Comparison of ENCODE assay signal across 8 cellular contexts in genomic region chr1:25904942-25905679, GRCh38. TPM values are rescaled to one million over a fixed set of nuclear protein-coding genes. Genes with fewer than 3 reads are reported as not detected.
A peak's percentile ranks its signal among the peaks of the same experiment; 100 is the strongest.
DNase-seq lines count a peak whose midpoint lies in the region; ATAC-seq and TF ChIP-seq lines count a peak whose summit lies in the region.

No MANE protein-coding gene starts in this region.

- H3K27me3 ChIP-seq in Karpas-422 (ENCODE audit: low read length), result no peaks in the 10 kb centered on the region
- H3K27me3 ChIP-seq in Panc1 (ENCODE audit: control insufficient read depth, insufficient read depth, low read length), result no peaks in the 10 kb centered on the region
- H3K27me3 ChIP-seq in esophagus squamous epithelium, result no peaks in the 10 kb centered on the region

- TF ChIP-seq POLR2A in esophagus squamous epithelium (IDR thresholded peaks at IDR 0.05), result no peak

- WGBS in esophagus squamous epithelium, 2 donors, result 1% methylated on average over 15 to 18 of the region's 34 CpGs

- H3K27me3 Mint-ChIP-seq in activated T-cell treated with anti-CD3 and anti-CD28 coated beads, Interleukin-2, amount 50 U/mL, for 72 hours (ENCODE audit: low read depth), result peaks cover 11% of the 10 kb centered on the region

- H3K4me3 ChIP-seq in Karpas-422 (ENCODE audit: low read length) (peak overlapping the region; percentile 86), Panc1 (ENCODE audit: low read depth in 2 of 2, low read length in 2 of 2) (peak overlapping the region; percentile 60 to 73), esophagus squamous epithelium (peak overlapping the region; percentile 56 to 84 (median 72))

- peaks cover 27% of the 10 kb centered on the region for H3K4me1 Mint-ChIP-seq in activated T-cell treated with anti-CD3 and anti-CD28 coated beads, Interleukin-2, amount 50 U/mL, for 72 hours (ENCODE audit: low read depth)

- H3K9me3 ChIP-seq in Karpas-422 (ENCODE audit: low read length) (no peaks in the 10 kb centered on the region), Panc1 (ENCODE audit: control insufficient read depth, insufficient read depth, low read depth, low read length) (no peaks in the 10 kb centered on the region), esophagus squamous epithelium (no peaks in the 10 kb centered on the region)

- H3K4me3 Mint-ChIP-seq in activated T-cell treated with anti-CD3 and anti-CD28 coated beads, Interleukin-2, amount 50 U/mL, for 72 hours, result peak overlapping the region; percentile 84 to 100

- POLR2A ChIA-PET in Panc1 (lab: Charles Lee), result interaction anchor here (0.8 kb wide), 1 partner anchor 268 kb away, joined by 5 read pairs; no protein-coding TSS in a partner anchor

- CTCF ChIA-PET in Panc1 (lab: Charles Lee), result interaction anchor here (0.6 to 1.1 kb wide), 3 partner anchors 10 to 93 kb away, joined by 3 to 4 read pairs (median 3); partner anchors contain the start of gene PAFAH2

- peak overlapping the region; percentile 98 for H3K27ac Mint-ChIP-seq in activated T-cell treated with anti-CD3 and anti-CD28 coated beads, Interleukin-2, amount 50 U/mL, for 72 hours

- no peaks in the 10 kb centered on the region for H3K9me2 ChIP-seq in Karpas-422 (replicated peaks; ENCODE audit: insufficient read depth, low read length)

- H4K20me1 ChIP-seq in Karpas-422 (ENCODE audit: insufficient read depth, low read depth, low read length), result no peaks in the 10 kb centered on the region

- TSS peak; percentile 70 for BruUV-seq in Panc1 (replicated peaks; lab: Mats Ljungman, UMichigan)

- peaks cover 42% of the 10 kb centered on the region for H3K79me2 ChIP-seq in Karpas-422 (ENCODE audit: low read length)

- no peak for TF ChIP-seq CTCF in Panc1 (IDR thresholded peaks at IDR 0.05)
- TF ChIP-seq CTCF in esophagus squamous epithelium (IDR thresholded peaks at IDR 0.05), result no peak

- intact Hi-C loops in Panc1 (cut with micrococcal nuclease; ENCODE audit: unreplicated experiment), result no loop called here
- intact Hi-C loops in esophagus squamous epithelium (cut with DNase I), result no loop called here

- H3K9me3 Mint-ChIP-seq in activated T-cell treated with anti-CD3 and anti-CD28 coated beads, Interleukin-2, amount 50 U/mL, for 72 hours, result no peaks in the 10 kb centered on the region

- no peak overlapping the region for H2AFZ ChIP-seq in Karpas-422 (ENCODE audit: low read length)

- H3K36me3 Mint-ChIP-seq in activated T-cell treated with anti-CD3 and anti-CD28 coated beads, Interleukin-2, amount 50 U/mL, for 72 hours (ENCODE audit: insufficient read depth in 2 of 2), result peaks cover 16 to 39% of the 10 kb centered on the region in 2 donors

- peaks cover 37% of the 10 kb centered on the region for H3K36me3 ChIP-seq in Karpas-422 (ENCODE audit: insufficient read depth, low read length)
- H3K36me3 ChIP-seq in Panc1 (ENCODE audit: control insufficient read depth, insufficient read depth, low read length), result peaks cover 38% of the 10 kb centered on the region
- peaks cover 0 to 16% (median 0%) of the 10 kb centered on the region in 3 donors for H3K36me3 ChIP-seq in esophagus squamous epithelium

- in situ Hi-C loops in Panc1 (cut with HindIII; ENCODE audit: low pct_unique_long_range_greater_than_20kb, low sequenced_read_pairs), result no loop called here

- H3K9ac ChIP-seq in Karpas-422 (ENCODE audit: low read length), result peak overlapping the region; percentile 79

- peak overlapping the region; percentile 98 for H3K4me2 ChIP-seq in Karpas-422 (ENCODE audit: low read depth, low read length, poor library complexity, severe bottlenecking)

- H3K4me1 ChIP-seq in Karpas-422 (ENCODE audit: low read length) (peaks cover 16% of the 10 kb centered on the region), Panc1 (ENCODE audit: control insufficient read depth, insufficient read depth, low read length) (peaks cover 20% of the 10 kb centered on the region), esophagus squamous epithelium (peaks cover 11 to 43% (median 16%) of the 10 kb centered on the region in 3 donors)

- peak overlapping the region; percentile 94 for H3K27ac ChIP-seq in Karpas-422 (ENCODE audit: low read length)
- H3K27ac ChIP-seq in Panc1 (ENCODE audit: low read length), result peak overlapping the region; percentile 87
- peak overlapping the region; percentile 68 to 85 (median 76) for H3K27ac ChIP-seq in esophagus squamous epithelium

- peak; percentile 88 for DNase-seq in DMS114 treated with DMSO at 0.1 percent for 48 hours (lab: John Stamatoyannopoulos, UW; ENCODE audit: unreplicated experiment)
- DNase-seq in Karpas-422, result peak; percentile 98
- no peak for DNase-seq in Panc1 (ENCODE audit: low read depth, low spot score)
- peak; percentile 94 to 96 for DNase-seq in activated T-cell treated with anti-CD3 and anti-CD28 coated beads, Interleukin-2, amount 50 U/mL, for 72 hours
- peak; percentile 69 for DNase-seq in esophagus squamous epithelium (lab: John Stamatoyannopoulos, UW)
- DNase-seq in myocyte (ENCODE audit: low read depth), result peak; percentile 94
- DNase-seq in stimulated activated CD8-positive, alpha-beta memory T cell treated with anti-CD3 and anti-CD28 coated beads, Interleukin-7, amount 100 ng/mL, for 4 hours (ENCODE audit: low read depth in 2 of 2), result peak; percentile 85 to 92

- ATAC-seq in GM21786 (IDR thresholded peaks at IDR 0.05; ENCODE audit: unreplicated experiment) (peak; percentile 77), Panc1 (peak; percentile 91)
- peak; percentile 81 for ATAC-seq in activated T-cell treated with anti-CD3 and anti-CD28 coated beads, Interleukin-2, amount 50 U/mL, for 72 hours (replicated peaks in 1 of 2)

RNA-seq across cellular contexts. Expression of gene STMN1, which starts 1.1 kb away (rescaled TPM):
- total RNA-seq in Karpas-422 (2014; rRNA removed; shearing (Covaris generic); ENCODE audit: low replicate concordance), result 160 and 173 TPM in 2 replicates
- total RNA-seq in Panc1 (2021; ENCODE audit: unreplicated experiment), result 316 TPM
- polyA plus RNA-seq in Panc1 (2012; ENCODE audit: insufficient read length), result 199 TPM
- 100 to 1,000 TPM; 379 to 478 TPM for total RNA-seq in activated T-cell treated with anti-CD3 and anti-CD28 coated beads, Interleukin-2, amount 50 U/mL, for 72 hours
- total RNA-seq in esophagus squamous epithelium, result 10 to 100 TPM; 29.6 to 65.5 (median 42.7) TPM
- 138 and 179 TPM in 2 replicates for total RNA-seq in myocyte
- 373 TPM for polyA plus RNA-seq in myocyte (2012)

RNA-seq across cellular contexts. Expression of gene PAQR7, which starts 29.6 kb away (rescaled TPM):
- 6.3 and 8.4 TPM in 2 replicates for total RNA-seq in Karpas-422 (2014; rRNA removed; shearing (Covaris generic); ENCODE audit: low replicate concordance)
- total RNA-seq in Panc1 (2021; ENCODE audit: unreplicated experiment), result 30.9 TPM
- 28.7 TPM for polyA plus RNA-seq in Panc1 (2012; ENCODE audit: insufficient read length)
- total RNA-seq in activated T-cell treated with anti-CD3 and anti-CD28 coated beads, Interleukin-2, amount 50 U/mL, for 72 hours, result 1 to 10 TPM; 4.6 to 5.1 TPM
- total RNA-seq in esophagus squamous epithelium, result 10 to 100 TPM in 3 of 4 donors, 1 to 10 TPM in 1; 6.6 to 18.3 (median 12.1) TPM
- 6.3 and 9.8 TPM in 2 replicates for total RNA-seq in myocyte
- 21.8 TPM for polyA plus RNA-seq in myocyte (2012)

RNA-seq across cellular contexts. Expression of gene AUNIP, which starts 45.9 kb away (rescaled TPM):
- 7.2 and 11.6 TPM in 2 replicates for total RNA-seq in Karpas-422 (2014; rRNA removed; shearing (Covaris generic); ENCODE audit: low replicate concordance)
- total RNA-seq in Panc1 (2021; ENCODE audit: unreplicated experiment) (12.2 TPM), esophagus squamous epithelium (1 to 10 TPM; 1.3 to 5.4 (median 2.5) TPM), myocyte (0.70 and 2.3 TPM in 2 replicates)
- 3.1 TPM for polyA plus RNA-seq in Panc1 (2012; ENCODE audit: insufficient read length)
- total RNA-seq in activated T-cell treated with anti-CD3 and anti-CD28 coated beads, Interleukin-2, amount 50 U/mL, for 72 hours, result 1 to 10 TPM; 6.9 to 9.9 TPM
- polyA plus RNA-seq in myocyte (2012), result 0.90 TPM
